15 cellular contexts compared by ENCODE assay signal in genomic region chr18:468841-469796, GRCh38. TPM values are rescaled to one million over a fixed set of nuclear protein-coding genes. Genes with fewer than 3 reads are reported as not detected.
DNase-seq lines count a peak whose midpoint lies in the region; ATAC-seq, FAIRE-seq and TF ChIP-seq lines count a peak whose summit lies in the region.
"Had no signal": no experiment of that assay in that cellular context is flagged by ENCODE, and none has a peak within 500 bp of the region (broad histone marks: within the 10 kb centered on the region; RNA-seq: fewer than 3 reads in every experiment).

No MANE protein-coding gene starts in this region.

- no peaks in the 10 kb centered on the region for H3K79me2 ChIP-seq in K562 (ENCODE audit: control insufficient read depth, insufficient read depth, low read length)

- DNase-seq in DMS53 (lab: John Stamatoyannopoulos, UW) (peak; percentile 37), DMS53 treated with DMSO at 0.1 percent for 48 hours (lab: John Stamatoyannopoulos, UW; ENCODE audit: unreplicated experiment) (no peak), LNCaP clone FGC (ENCODE audit: low read depth) (no peak), K562 (ENCODE audit: extremely low read depth in 1 of 4, low spot score in 3 of 4) (no peak), retinal pigment epithelial cell (ENCODE audit: low read depth) (no peak), coronary artery (ENCODE audit: low spot score) (no peak), iPS-NIHi7 (ENCODE audit: extremely low spot score) (no peak), RKO (ENCODE audit: low spot score) (no peak)
- DNase-seq: 8988T; activated CD8-positive, alpha-beta T cell treated with anti-CD3 and anti-CD28 coated beads, Interleukin-2, amount 10 ng/mL, durations not matched to agents 7 days and 5 days; NCI-H345 had no signal

- peaks cover 22 to 24% of the 10 kb centered on the region in 2 experiments for H3K27me3 ChIP-seq in K562 (ENCODE audit: control insufficient read depth in 2 of 2, insufficient read depth in 2 of 2, low read length in 2 of 2)

- H3K27ac ChIP-seq in K562 (ENCODE audit: extremely low read depth, low read depth, low read length): no peak overlapping the region
- no peak overlapping the region for H3K27ac ChIP-seq in coronary artery
- H3K27ac ChIP-seq: KMS-11 had no signal

- no peak for TF ChIP-seq POLR2A in K562 (conservative IDR thresholded peaks at IDR 0.05)

- WGBS in K562 (ENCODE audit: insufficient coverage, low coverage, missing lambda C conversion rate): 4% methylated on average over 14 of the region's 14 CpGs

- no peaks in the 10 kb centered on the region for H4K20me1 ChIP-seq in K562 (replicated peaks; ENCODE audit: control insufficient read depth, insufficient read depth, low read length)

- in situ Hi-C loops in K562 (cut with MboI): no loop called here

- H3K4me1 ChIP-seq in K562 (replicated peaks in 1 of 2; ENCODE audit: control insufficient read depth in 2 of 2, insufficient read depth in 2 of 2, low read length in 2 of 2): no peaks in the 10 kb centered on the region

- TF ChIP-seq CTCF in LNCaP clone FGC (IDR thresholded peaks at IDR 0.05; ENCODE audit: control insufficient read depth, extremely low read depth, insufficient read depth) (peak; percentile 10; the same call in 1 of the 2 replicates), K562 (IDR thresholded peaks at IDR 0.05 in 2 of 3, conservative IDR thresholded peaks at IDR 0.05 in 1 of 3; ENCODE audit: insufficient read depth in 2 of 3, low read depth in 1 of 3, low read length in 3 of 3) (no peak), retinal pigment epithelial cell (conservative IDR thresholded peaks at IDR 0.05; ENCODE audit: low read depth, low read length) (peak; percentile 4), coronary artery (IDR thresholded peaks at IDR 0.05) (no peak)

- no peak overlapping the region for H3K4me2 ChIP-seq in K562 (ENCODE audit: insufficient read depth, low read length)
- H3K4me2 ChIP-seq: KMS-11, smooth muscle cell had no signal

- TF ChIP-seq RAD21 in K562 (CRISPR knock-in tag; conservative IDR thresholded peaks at IDR 0.05 in 1 of 2, IDR thresholded peaks at IDR 0.05 in 1 of 2): no peak

- no peak for FAIRE-seq in K562 (lab: Jason Lieb, UNC)
- FAIRE-seq: astrocyte, RCC 7860 had no signal

- H3K9ac ChIP-seq in K562 (ENCODE audit: insufficient read depth in 1 of 2, low read depth in 2 of 2, low read length in 2 of 2): no peak overlapping the region
- H3K9ac ChIP-seq: KMS-11 had no signal

- no peak overlapping the region for H3K4me3 ChIP-seq in LNCaP clone FGC (ENCODE audit: low read depth, low read length)
- no peak overlapping the region for H3K4me3 ChIP-seq in K562
- no peak overlapping the region for H3K4me3 ChIP-seq in retinal pigment epithelial cell (ENCODE audit: low read length)
- H3K4me3 ChIP-seq in coronary artery: no peak overlapping the region
- H3K4me3 ChIP-seq: smooth muscle cell had no signal

- POLR2A ChIA-PET in K562 (lab: Yijun Ruan, JAX): interaction anchor here (0.7 to 0.9 kb wide), 2 partner anchors 9 to 125 kb away, joined by 3 read pairs; no protein-coding TSS in a partner anchor

- no peaks in the 10 kb centered on the region for H3K9me1 ChIP-seq in K562 (ENCODE audit: control insufficient read depth, insufficient read depth, low read length)

- no peaks in the 10 kb centered on the region for H3K9me3 ChIP-seq in K562 (replicated peaks; ENCODE audit: control insufficient read depth, insufficient read depth, low read depth, low read length)

- no peak for ATAC-seq in K562
- ATAC-seq: activated CD8-positive, alpha-beta T cell treated with anti-CD3 and anti-CD28 coated beads, Interleukin-2, amount 10 ng/mL, durations not matched to agents 7 days and 5 days had no signal

- no peak for TF ChIP-seq EP300 in K562 (IDR thresholded peaks at IDR 0.05; ENCODE audit: low read length)

- CTCF ChIA-PET in K562 (lab: Yijun Ruan, JAX; ENCODE audit: low intra/inter-chr PET ratio): no interaction called here

- BruUV-seq in K562 (replicated peaks; lab: Mats Ljungman, UMichigan): no TSS peak

- intact Hi-C loops in K562 (cut with micrococcal nuclease): loop anchor here (5.0 kb wide), 1 partner anchor 177 kb away; no protein-coding TSS in a partner anchor

- no peaks in the 10 kb centered on the region for H3K36me3 ChIP-seq in K562 (ENCODE audit: control insufficient read depth, insufficient read depth, low read length)

- H2AFZ ChIP-seq in K562 (ENCODE audit: low read depth, low read length): no peak overlapping the region

TF ChIP-seq in K562, 482 proteins besides CTCF, POLR2A, EP300 and RAD21:
- TF ChIP-seq CBFA2T2 (conservative IDR thresholded peaks at IDR 0.05) (no peak), RHOXF2B (CRISPR knock-in tag; conservative IDR thresholded peaks at IDR 0.05) (no peak), POLR3A (IDR thresholded peaks at IDR 0.05; ENCODE audit: borderline replicate concordance, extremely low read depth, insufficient read depth, insufficient read length) (no peak), HNRNPLL (IDR thresholded peaks at IDR 0.05; ENCODE audit: low read depth, low read length, poor library complexity, severe bottlenecking) (no peak), SPI1 (IDR thresholded peaks at IDR 0.05; ENCODE audit: borderline replicate concordance, low read depth, low read length) (peak; percentile 16; the same call in 1 of the 2 replicates)
TF ChIP-seq in K562: peak in this region for 1.

RNA-seq across cellular contexts. Expression of gene COLEC12, which starts 31.4 kb away (rescaled TPM):
- total RNA-seq in K562 (2011; cell fraction: chromatin; rRNA removed; ENCODE audit: low replicate concordance): not detected in 2 replicates
- not detected in 2 replicates for total RNA-seq in K562 (2011; cell fraction: nucleolus; rRNA removed)
- not detected in 2 replicates for total RNA-seq in K562 (2011; cell fraction: nucleoplasm; rRNA removed)
- total RNA-seq in K562 (2014; rRNA removed) (0.04 TPM in 1 of 2 replicates, not detected in the other), K562 (2014; rRNA removed; fragmentation: Illumina TruSeq; extraction: Trizol) (not detected in 2 replicates), K562 (2015; rRNA removed; fragmentation: Illumina TruSeq; extraction: Trizol) (not detected in 2 replicates), K562 (2021) (0.04 TPM in 2 replicates)
- polyA plus RNA-seq in K562 (2011; rRNA removed) (not detected in 2 replicates), K562 (2014; fragmentation: Illumina TruSeq; extraction: Trizol) (not detected in 2 replicates), K562 (2014; fragmentation: Nextera tagmentation; extraction: Ambion mirVana) (not detected), K562 (2014; rRNA removed) (not detected in 2 replicates)
- not detected in 2 replicates for polyA plus RNA-seq in K562 (2011; cell fraction: cytosol; rRNA removed)
- not detected in 2 replicates for polyA plus RNA-seq in K562 (2011; cell fraction: nucleus; rRNA removed)
- 0.04 TPM in 1 of 2 replicates, not detected in the other for polyA plus RNA-seq in K562 (2012)
- polyA minus RNA-seq in K562 (2011; rRNA and poly(A)+ RNA removed): not detected in 2 replicates
- polyA minus RNA-seq in K562 (2011; cell fraction: cytosol; rRNA and poly(A)+ RNA removed): not detected in 2 replicates
- polyA minus RNA-seq in K562 (2011; cell fraction: nucleus; rRNA and poly(A)+ RNA removed): not detected in 2 replicates
- total RNA-seq: activated CD8-positive, alpha-beta T cell treated with anti-CD3 and anti-CD28 coated beads, Interleukin-2, amount 10 ng/mL, durations not matched to agents 7 days and 5 days had no signal

Comparison
In these comparisons a context has a peak if more than half of its experiments do, and no peak if none do; other contexts are left out.
1. CTCF ChIP-seq: peak in LNCaP clone FGC (single experiment) and retinal pigment epithelial cell (single experiment); none in K562 (0 of 3) and coronary artery (single experiment).